ENCODE assay signal across 8 cellular contexts in genomic region chr6:13303668-13304017, GRCh38. TPM values are rescaled to one million over a fixed set of nuclear protein-coding genes. Genes with fewer than 3 reads are reported as not detected.
A peak's percentile ranks its signal among the peaks of the same experiment; 100 is the strongest.
DNase-seq lines count a peak whose midpoint lies in the region; ATAC-seq and TF ChIP-seq lines count a peak whose summit lies in the region.

No MANE protein-coding gene starts in this region.

- peaks cover 69% of the 10 kb centered on the region for H3K4me1 ChIP-seq in OCI-LY7 (ENCODE audit: insufficient read depth, low read length, poor library complexity, severe bottlenecking)

- no peaks in the 10 kb centered on the region for H3K9me2 ChIP-seq in OCI-LY7 (ENCODE audit: insufficient read depth, low read length)

- peaks cover 60% of the 10 kb centered on the region for H3K36me3 ChIP-seq in OCI-LY7 (ENCODE audit: insufficient read depth, low read length)

- H3K4me3 Mint-ChIP-seq in T-helper 2 cell treated with Interferon-gamma antibody and Interleukin-4, amounts not matched to agents 5 μg/mL and 100 μg/mL, for 36 hours: no peak overlapping the region
- H3K4me3 Mint-ChIP-seq in neural crest cell: no peak overlapping the region

- peak overlapping the region; percentile 14 for H3K4me3 ChIP-seq in OCI-LY7 (ENCODE audit: low read depth, low read length, poor library complexity, severe bottlenecking)
- H3K4me3 ChIP-seq in epithelial cell of esophagus (ENCODE audit: low read length): no peak overlapping the region

- no peaks in the 10 kb centered on the region for H3K27me3 Mint-ChIP-seq in T-helper 2 cell treated with Interferon-gamma antibody and Interleukin-4, amounts not matched to agents 5 μg/mL and 100 μg/mL, for 36 hours (ENCODE audit: low read depth)
- H3K27me3 Mint-ChIP-seq in neural crest cell (ENCODE audit: low read depth): no peaks in the 10 kb centered on the region

- H3K4me1 Mint-ChIP-seq in T-helper 2 cell treated with Interferon-gamma antibody and Interleukin-4, amounts not matched to agents 5 μg/mL and 100 μg/mL, for 36 hours (ENCODE audit: low read depth): peaks cover 17% of the 10 kb centered on the region
- H3K4me1 Mint-ChIP-seq in neural crest cell: peaks cover 15% of the 10 kb centered on the region

- CTCF ChIA-PET in OCI-LY7 (lab: Charles Lee; ENCODE audit: unreplicated experiment): interaction anchor here (0.6 to 2.1 kb wide), 2 partner anchors 27 to 740 kb away, joined by 3 to 5 read pairs; no protein-coding TSS in a partner anchor

- TF ChIP-seq CTCF in OCI-LY7 (conservative IDR thresholded peaks at IDR 0.05; ENCODE audit: low read length) (no peak), epithelial cell of esophagus (IDR thresholded peaks at IDR 0.05; ENCODE audit: insufficient read depth, low read depth, low read length, missing control alignments) (no peak), neural crest cell (conservative IDR thresholded peaks at IDR 0.05) (no peak)

- no TSS peak for BruUV-seq in OCI-LY7 (replicated peaks; lab: Mats Ljungman, UMichigan)

- H3K4me2 ChIP-seq in OCI-LY7 (ENCODE audit: low read length): peak overlapping the region; percentile 58

- peak overlapping the region; percentile 65 for H3K27ac ChIP-seq in OCI-LY7 (ENCODE audit: low read depth, low read length, poor library complexity, severe bottlenecking)

- intact Hi-C loops in OCI-LY7 (cut with micrococcal nuclease; ENCODE audit: unreplicated experiment): loop anchor here (2.0 kb wide), 1 partner anchor 23 kb away; no protein-coding TSS in a partner anchor

- POLR2A ChIA-PET in OCI-LY7 (lab: Charles Lee): interaction anchor here (0.5 to 4.9 kb wide), 13 partner anchors 8 to 224 kb away, joined by 3 to 43 read pairs (median 6); partner anchors contain the start of gene TBC1D7

- H4K20me1 ChIP-seq in OCI-LY7 (ENCODE audit: insufficient read depth, low read length): 0 out of 2 replicates have a peak, but pooled peaks cover 9% of the 10 kb centered on the region

- peak overlapping the region; percentile 13 for H3K27ac Mint-ChIP-seq in T-helper 2 cell treated with Interferon-gamma antibody and Interleukin-4, amounts not matched to agents 5 μg/mL and 100 μg/mL, for 36 hours
- peak overlapping the region; percentile 24 for H3K27ac Mint-ChIP-seq in neural crest cell (ENCODE audit: unreplicated experiment)

- peaks cover 32% of the 10 kb centered on the region for H3K36me3 Mint-ChIP-seq in T-helper 2 cell treated with Interferon-gamma antibody and Interleukin-4, amounts not matched to agents 5 μg/mL and 100 μg/mL, for 36 hours (ENCODE audit: low read depth)
- peaks cover 16% of the 10 kb centered on the region for H3K36me3 Mint-ChIP-seq in neural crest cell (ENCODE audit: low read depth)

- peak; percentile 51 for ATAC-seq in HG02759 (IDR thresholded peaks at IDR 0.05; ENCODE audit: unreplicated experiment)

- H3K9me3 Mint-ChIP-seq in T-helper 2 cell treated with Interferon-gamma antibody and Interleukin-4, amounts not matched to agents 5 μg/mL and 100 μg/mL, for 36 hours: no peaks in the 10 kb centered on the region
- H3K9me3 Mint-ChIP-seq in neural crest cell: no peaks in the 10 kb centered on the region

- no peak overlapping the region for H2AFZ ChIP-seq in OCI-LY7 (ENCODE audit: low read length)

- no peaks in the 10 kb centered on the region for H3K79me2 ChIP-seq in OCI-LY7 (ENCODE audit: insufficient read depth, low read depth, low read length)

- H3K9me3 ChIP-seq in OCI-LY7 (ENCODE audit: low read length): no peaks in the 10 kb centered on the region

- no peak for DNase-seq in T-helper 2 cell treated with Interferon-gamma antibody and Interleukin-4, amounts not matched to agents 5 μg/mL and 100 μg/mL, for 36 hours (ENCODE audit: low spot score)
- DNase-seq in T-helper 2 cell (no peak), OCI-LY7 (ENCODE audit: low spot score) (peak; percentile 73), epithelial cell of esophagus (ENCODE audit: low read depth) (peak; percentile 60), neural crest cell (ENCODE audit: low read depth, low spot score) (no peak), retina (no peak), SKM-1 (lab: John Stamatoyannopoulos, UW; ENCODE audit: unreplicated experiment) (no peak)

RNA-seq across cellular contexts. Expression of gene TBC1D7, which starts 24.7 kb away (rescaled TPM):
- 52.9 and 69.2 TPM in 2 replicates for total RNA-seq in OCI-LY7 (2014; rRNA removed; shearing (Covaris generic))
- total RNA-seq in OCI-LY7 (2022) (46.2 and 50.5 TPM in 2 replicates), neural crest cell (35.4 TPM in 2 replicates)

Comparison
In these comparisons a context has a peak if more than half of its experiments do, and no peak if none do; other contexts are left out.
1. DNase-seq: peak in OCI-LY7 (single experiment) and epithelial cell of esophagus (single experiment); none in T-helper 2 cell treated with Interferon-gamma antibody and Interleukin-4, amounts not matched to agents 5 μg/mL and 100 μg/mL, for 36 hours (single experiment), T-helper 2 cell (0 of 5), neural crest cell (single experiment), retina (single experiment) and SKM-1 (single experiment).